19 cellular contexts compared by ENCODE assay signal in the genomic region with DNA sequence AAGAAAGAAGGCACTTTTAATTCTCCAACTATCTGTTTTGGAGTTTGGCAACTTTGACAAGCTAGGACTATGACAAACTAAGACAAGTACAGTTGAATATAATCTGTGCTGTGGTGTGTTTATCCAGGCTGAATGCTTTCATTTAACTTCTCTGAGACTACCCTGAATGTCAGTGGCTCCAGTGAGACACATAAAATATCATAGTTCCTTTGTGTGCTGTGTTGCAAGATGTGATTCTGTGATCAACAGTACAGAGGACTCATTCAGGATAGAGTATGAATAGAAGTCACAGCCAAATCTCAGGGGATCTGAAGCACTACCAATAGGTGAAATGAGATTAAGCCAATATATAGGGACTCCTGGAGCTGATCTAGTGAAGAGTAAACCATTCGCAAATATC.
"Had no signal": no experiment of that assay in that cellular context is flagged by ENCODE, and none has a peak within 500 bp of the region (broad histone marks: within the 10 kb centered on the region; RNA-seq: fewer than 3 reads in every experiment).

No MANE protein-coding gene starts in this region.

- H2AFZ ChIP-seq: hepatocyte had no signal

- H3K4me3 Mint-ChIP-seq: mesothelial cell of epicardium, naive B cell had no signal

- DNase-seq: dermis blood vessel endothelial cell; dorsolateral prefrontal cortex; effector CD4-positive, alpha-beta T cell; effector memory CD4-positive, alpha-beta T cell; foreskin keratinocyte; heart left ventricle; hypothalamus; left cardiac atrium; left lung; left ventricle myocardium superior; lower lobe of right lung; mesenchymal stem cell; mucosa of descending colon; naive B cell had no signal

- H3K27ac Mint-ChIP-seq: naive B cell had no signal

- ATAC-seq: foreskin keratinocyte, gastroesophageal sphincter, heart left ventricle, left cardiac atrium, left lung, left ventricle myocardium superior, lower lobe of right lung, mucosa of descending colon had no signal

- H3K36me3 ChIP-seq: esophagus muscularis mucosa, gastroesophageal sphincter, heart left ventricle, left lung, lower lobe of right lung had no signal

- H3K27ac ChIP-seq: coronary artery, dorsolateral prefrontal cortex, esophagus muscularis mucosa, foreskin keratinocyte, gastroesophageal sphincter, heart left ventricle, hepatocyte, left lung, lower lobe of right lung had no signal

- H3K79me2 ChIP-seq: hepatocyte had no signal

- H3K27me3 Mint-ChIP-seq: naive B cell had no signal

- H3K4me2 ChIP-seq: hepatocyte had no signal

- H3K9me3 ChIP-seq: esophagus muscularis mucosa, gastroesophageal sphincter, heart left ventricle, lower lobe of right lung had no signal

- H3K4me3 ChIP-seq: coronary artery, dorsolateral prefrontal cortex, esophagus muscularis mucosa, gastroesophageal sphincter, heart left ventricle, hepatocyte, left lung, lower lobe of right lung, mucosa of descending colon had no signal

- H3K27me3 ChIP-seq: dorsolateral prefrontal cortex, esophagus muscularis mucosa, foreskin keratinocyte, gastroesophageal sphincter, heart left ventricle, hepatocyte, left lung had no signal
